21 cellular contexts compared by ENCODE assay signal in the genomic region with DNA sequence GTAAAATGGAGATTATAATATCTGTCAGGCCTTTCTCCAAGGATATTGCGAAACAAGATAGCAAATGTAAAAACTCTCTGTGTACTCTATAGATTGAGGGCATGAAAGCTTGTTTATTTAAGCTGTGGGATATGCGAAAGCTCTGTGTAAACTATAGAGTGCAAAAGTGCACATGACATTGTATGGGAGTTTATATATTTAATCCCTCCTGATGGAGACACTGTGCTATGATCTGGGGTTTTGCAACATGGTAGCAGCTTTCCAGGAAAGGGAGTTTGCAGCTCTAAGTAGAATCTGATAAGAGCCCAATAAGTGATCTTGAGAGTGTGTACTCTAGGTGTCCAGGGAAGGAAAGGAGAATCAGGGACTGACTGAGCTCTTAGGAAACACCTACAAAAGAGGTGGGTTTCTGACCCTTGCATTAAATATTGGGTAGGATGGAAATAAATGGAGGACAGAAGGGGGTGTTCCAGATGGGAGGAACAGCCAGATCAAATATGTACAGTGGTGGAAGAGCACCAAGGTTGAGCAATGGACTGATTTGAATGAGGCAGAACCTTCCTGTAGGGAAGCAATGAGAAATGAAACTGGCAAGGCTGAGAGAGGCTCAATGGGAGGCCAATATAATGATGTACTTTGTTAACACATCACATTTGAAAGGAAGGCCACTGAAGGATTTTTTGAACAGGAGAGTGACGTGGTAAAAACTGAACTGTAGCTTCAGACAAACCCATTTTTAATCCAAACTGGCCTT.
A peak's percentile ranks its signal among the peaks of the same experiment; 100 is the strongest.
DNase-seq lines count a peak whose midpoint lies in the region; ATAC-seq, FAIRE-seq and TF ChIP-seq lines count a peak whose summit lies in the region.
"Had no signal": no experiment of that assay in that cellular context is flagged by ENCODE, and none has a peak within 500 bp of the region (broad histone marks: within the 10 kb centered on the region; RNA-seq: fewer than 3 reads in every experiment).

No MANE protein-coding gene starts in this region.

- no peaks in the 10 kb centered on the region for H3K36me3 ChIP-seq in bronchial epithelial cell (ENCODE audit: control insufficient read depth, insufficient read depth, low read length)
- no peaks in the 10 kb centered on the region for H3K36me3 ChIP-seq in HepG2 (replicated peaks in 1 of 2; ENCODE audit: control insufficient read depth in 1 of 2, insufficient read depth in 2 of 2, low read length in 2 of 2)
- H3K36me3 ChIP-seq in aorta (ENCODE audit: control insufficient read depth in 1 of 2, insufficient read depth in 2 of 2, low read length in 1 of 2) = no peaks in the 10 kb centered on the region
- H3K36me3 ChIP-seq: esophagus muscularis mucosa, prostate gland, SJSA1, spleen had no signal

- CTCF ChIA-PET in HepG2 (lab: Yijun Ruan, JAX; ENCODE audit: low intra/inter-chr PET ratio, low total read pairs) = no interaction called here

- H4K20me1 ChIP-seq in HepG2 (ENCODE audit: insufficient read depth, low read length) = no peaks in the 10 kb centered on the region

- H3K9ac ChIP-seq in HepG2 (ENCODE audit: insufficient read depth, low read depth, low read length) = no peak overlapping the region

- no peak overlapping the region for H2AFZ ChIP-seq in HepG2 (ENCODE audit: low read length)

- H3K9me3 ChIP-seq in HepG2 (ENCODE audit: low read length) = no peaks in the 10 kb centered on the region
- peaks cover 2% of the 10 kb centered on the region for H3K9me3 ChIP-seq in aorta (ENCODE audit: control insufficient read depth, low read length)
- H3K9me3 ChIP-seq: esophagus muscularis mucosa, prostate gland, SJSA1, spleen had no signal

- no TSS peak for BruUV-seq in HepG2 (replicated peaks; lab: Mats Ljungman, UMichigan)

- H3K4me3 ChIP-seq in bronchial epithelial cell (ENCODE audit: low read depth, low read length) (no peak overlapping the region), HepG2 (replicated peaks in 1 of 3; ENCODE audit: insufficient read depth in 1 of 3, low read depth in 2 of 3, low read length in 3 of 3) (no peak overlapping the region), aorta (ENCODE audit: low read length in 2 of 2) (no peak overlapping the region)
- H3K4me3 ChIP-seq: esophagus muscularis mucosa, prostate gland, SJSA1, spleen had no signal

- TF ChIP-seq POLR2A in HepG2 (IDR thresholded peaks at IDR 0.05; ENCODE audit: insufficient read depth in 1 of 2, low read depth in 2 of 2, low read length in 2 of 2) = no peak

- H3K27me3 ChIP-seq in bronchial epithelial cell (ENCODE audit: control insufficient read depth, insufficient read depth, low read length) (no peaks in the 10 kb centered on the region), HepG2 (ENCODE audit: control insufficient read depth in 1 of 2, insufficient read depth in 2 of 2, low read length in 2 of 2) (no peaks in the 10 kb centered on the region), aorta (ENCODE audit: control insufficient read depth in 1 of 2, insufficient read depth in 2 of 2, low read length in 1 of 2) (no peaks in the 10 kb centered on the region)
- H3K27me3 ChIP-seq: esophagus muscularis mucosa, SJSA1, spleen had no signal

- TF ChIP-seq EP300 in HepG2 (IDR thresholded peaks at IDR 0.05; ENCODE audit: low read depth in 2 of 2, low read length in 2 of 2) = peak in 1 of 2 experiments; percentile 66; a peak in 2 of 4 replicates
- TF ChIP-seq EP300 in HepG2 (CRISPR knock-in tag; IDR thresholded peaks at IDR 0.05; ENCODE audit: borderline replicate concordance) = no peak; the same call in 1 of the 2 replicates

- DNase-seq in NCI-H510A treated with DMSO at 0.1 percent for 48 hours (lab: John Stamatoyannopoulos, UW) (peak; percentile 28), NCI-H510A (lab: John Stamatoyannopoulos, UW) (no peak), bronchial epithelial cell (ENCODE audit: low read depth) (peak; percentile 39), HepG2 (ENCODE audit: low spot score) (peak; percentile 74), aorta (no peak), NCI-H1417 (lab: John Stamatoyannopoulos, UW) (no peak)
- DNase-seq: caudate nucleus; CD4-positive, alpha-beta T cell; DMS79 treated with DMSO at 0.1 percent for 48 hours; hippocampal formation; NCI-H2081 treated with DMSO at 0.1 percent for 48 hours; NCI-H748 treated with DMSO at 0.1 percent for 48 hours; spleen; stimulated activated CD8-positive, alpha-beta memory T cell treated with anti-CD3 and anti-CD28 coated beads, Interleukin-4, amount 100 ng/mL, for 48 hours; T-helper 2 cell had no signal

- intact Hi-C loops in HepG2 (cut with micrococcal nuclease; ENCODE audit: unreplicated experiment) = no loop called here
- intact Hi-C loops in aorta (cut with DNase I) = no loop called here

- FAIRE-seq in bronchial epithelial cell (lab: Jason Lieb, UNC) (no peak), HepG2 (lab: Jason Lieb, UNC) (no peak)
- FAIRE-seq: A204.1 had no signal

- in situ Hi-C loops in HepG2 (cut with HindIII; ENCODE audit: extremely low pct_ligation_motif_present, low pct_unique_long_range_greater_than_20kb) = no loop called here

- TF ChIP-seq CTCF in bronchial epithelial cell (IDR thresholded peaks at IDR 0.05; ENCODE audit: insufficient read depth, low read length, severe bottlenecking) (no peak), HepG2 (CRISPR knock-in tag; IDR thresholded peaks at IDR 0.05) (no peak)

- ATAC-seq in HepG2 (peak; percentile 99), aorta (ENCODE audit: low FRiP score) (peak; percentile 21), GM21515 (IDR thresholded peaks at IDR 0.05; ENCODE audit: unreplicated experiment) (no peak), GM19328 (IDR thresholded peaks at IDR 0.05; ENCODE audit: unreplicated experiment) (no peak)

- H3K79me2 ChIP-seq in HepG2 (ENCODE audit: insufficient read depth, low read length) = no peaks in the 10 kb centered on the region

- H3K4me1 ChIP-seq in HepG2 (ENCODE audit: insufficient read depth, low read length) = peaks cover 15% of the 10 kb centered on the region
- H3K4me1 ChIP-seq in aorta (ENCODE audit: control insufficient read depth in 1 of 2, insufficient read depth in 2 of 2, low read length in 2 of 2) = no peaks in the 10 kb centered on the region
- H3K4me1 ChIP-seq: prostate gland, spleen had no signal

- POLR2A ChIA-PET in HepG2 (lab: Yijun Ruan, JAX) = no interaction called here

- peak overlapping the region; percentile 4; the same call in 1 of the 2 replicates for H3K4me2 ChIP-seq in HepG2 (ENCODE audit: low read depth, low read length)

- no peak overlapping the region for H3K27ac ChIP-seq in HepG2 (ENCODE audit: extremely low read length, insufficient read depth, low read length)
- no peak overlapping the region for H3K27ac ChIP-seq in aorta (ENCODE audit: low read depth in 1 of 2, low read length in 2 of 2)
- H3K27ac ChIP-seq: esophagus muscularis mucosa, prostate gland, SJSA1, spleen had no signal

- no peak for TF ChIP-seq RAD21 in HepG2 (CRISPR knock-in tag; IDR thresholded peaks at IDR 0.05)

- WGBS in HepG2 (ENCODE audit: low lambda C conversion rate) = 15% methylated on average over 3 of the region's 3 CpGs
- 87 to 90% methylated on average over 3 of the region's 3 CpGs for WGBS in aorta, 2 donors

TF ChIP-seq in HepG2, 621 proteins besides CTCF, POLR2A, EP300 and RAD21 (continues in another document):
- TF ChIP-seq PPARG (CRISPR knock-in tag; conservative IDR thresholded peaks at IDR 0.05) (peak; percentile 50; the same call in 1 of the 2 replicates), ZNF724P (CRISPR knock-in tag; IDR thresholded peaks at IDR 0.05; ENCODE audit: borderline replicate concordance) (no peak), TARDBP (CRISPR knock-in tag; IDR thresholded peaks at IDR 0.05) (peak; percentile 81), FOXO1 (CRISPR knock-in tag; IDR thresholded peaks at IDR 0.05) (peak; percentile 42; the same call in 1 of the 2 replicates), PAX8 (CRISPR knock-in tag; IDR thresholded peaks at IDR 0.05; ENCODE audit: borderline replicate concordance) (no peak), GATA4 (IDR thresholded peaks at IDR 0.05; ENCODE audit: borderline replicate concordance, low read depth) (0 out of 2 replicates have a peak, but pooled peaks have one; percentile 39), HMG20A (CRISPR knock-in tag; IDR thresholded peaks at IDR 0.05; ENCODE audit: borderline replicate concordance) (peak; percentile 77; the same call in 1 of the 2 replicates), MIXL1 (CRISPR knock-in tag; IDR thresholded peaks at IDR 0.05) (0 out of 2 replicates have a peak, but pooled peaks have one; percentile 46), SP5 (CRISPR knock-in tag; IDR thresholded peaks at IDR 0.05; ENCODE audit: borderline replicate concordance, low read depth) (peak; percentile 14; the same call in 1 of the 2 replicates)
- TF ChIP-seq, protein P1, sequence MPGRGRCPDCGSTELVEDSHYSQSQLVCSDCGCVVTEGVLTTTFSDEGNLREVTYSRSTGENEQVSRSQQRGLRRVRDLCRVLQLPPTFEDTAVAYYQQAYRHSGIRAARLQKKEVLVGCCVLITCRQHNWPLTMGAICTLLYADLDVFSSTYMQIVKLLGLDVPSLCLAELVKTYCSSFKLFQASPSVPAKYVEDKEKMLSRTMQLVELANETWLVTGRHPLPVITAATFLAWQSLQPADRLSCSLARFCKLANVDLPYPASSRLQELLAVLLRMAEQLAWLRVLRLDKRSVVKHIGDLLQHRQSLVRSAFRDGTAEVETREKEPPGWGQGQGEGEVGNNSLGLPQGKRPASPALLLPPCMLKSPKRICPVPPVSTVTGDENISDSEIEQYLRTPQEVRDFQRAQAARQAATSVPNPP (CRISPR knock-in tag; IDR thresholded peaks at IDR 0.05) = 0 out of 2 replicates have a peak, but pooled peaks have one; percentile 41
- TF ChIP-seq, protein P2, sequence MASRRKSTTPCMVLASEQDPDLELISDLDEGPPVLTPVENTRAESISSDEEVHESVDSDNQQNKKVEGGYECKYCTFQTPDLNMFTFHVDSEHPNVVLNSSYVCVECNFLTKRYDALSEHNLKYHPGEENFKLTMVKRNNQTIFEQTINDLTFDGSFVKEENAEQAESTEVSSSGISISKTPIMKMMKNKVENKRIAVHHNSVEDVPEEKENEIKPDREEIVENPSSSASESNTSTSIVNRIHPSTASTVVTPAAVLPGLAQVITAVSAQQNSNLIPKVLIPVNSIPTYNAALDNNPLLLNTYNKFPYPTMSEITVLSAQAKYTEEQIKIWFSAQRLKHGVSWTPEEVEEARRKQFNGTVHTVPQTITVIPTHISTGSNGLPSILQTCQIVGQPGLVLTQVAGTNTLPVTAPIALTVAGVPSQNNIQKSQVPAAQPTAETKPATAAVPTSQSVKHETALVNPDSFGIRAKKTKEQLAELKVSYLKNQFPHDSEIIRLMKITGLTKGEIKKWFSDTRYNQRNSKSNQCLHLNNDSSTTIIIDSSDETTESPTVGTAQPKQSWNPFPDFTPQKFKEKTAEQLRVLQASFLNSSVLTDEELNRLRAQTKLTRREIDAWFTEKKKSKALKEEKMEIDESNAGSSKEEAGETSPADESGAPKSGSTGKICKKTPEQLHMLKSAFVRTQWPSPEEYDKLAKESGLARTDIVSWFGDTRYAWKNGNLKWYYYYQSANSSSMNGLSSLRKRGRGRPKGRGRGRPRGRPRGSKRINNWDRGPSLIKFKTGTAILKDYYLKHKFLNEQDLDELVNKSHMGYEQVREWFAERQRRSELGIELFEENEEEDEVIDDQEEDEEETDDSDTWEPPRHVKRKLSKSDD (CRISPR knock-in tag; IDR thresholded peaks at IDR 0.05; ENCODE audit: low read depth) = peak; percentile 71; the same call in 1 of the 2 replicates

Comparison
In these comparisons a context has a peak if more than half of its experiments do, and no peak if none do; other contexts are left out.
1. DNase-seq: peak in NCI-H510A treated with DMSO at 0.1 percent for 48 hours (single experiment), bronchial epithelial cell (single experiment) and HepG2 (single experiment); none in NCI-H510A (single experiment), aorta (0 of 2) and NCI-H1417 (0 of 3).
2. ATAC-seq: peak in HepG2 (single experiment) and aorta (single experiment); none in GM21515 (single experiment) and GM19328 (single experiment).